In genomic region chr1:19733615-19734014, GRCh38 we compare ENCODE assay signal across 23 cellular contexts.
"Had no signal": no experiment of that assay in that cellular context is flagged by ENCODE, and none has a peak within 500 bp of the region (broad histone marks: within the 10 kb centered on the region; RNA-seq: fewer than 3 reads in every experiment).

No MANE protein-coding gene starts in this region.

- H3K36me3 ChIP-seq: ovary, right atrium auricular region had no signal

- H3K27me3 Mint-ChIP-seq: naive B cell had no signal

- H3K4me1 ChIP-seq: foreskin keratinocyte, upper lobe of right lung had no signal

- H3K4me3 Mint-ChIP-seq: endodermal cell, immature natural killer cell, naive B cell, nephron progenitor cell had no signal

- H3K27me3 ChIP-seq: foreskin keratinocyte, neutrophil, ovary, right atrium auricular region, stomach, tibial nerve, upper lobe of right lung, vagina had no signal

- H3K4me3 ChIP-seq: coronary artery, left ventricle myocardium inferior, lung, ovary, right atrium auricular region, stomach, tibial nerve, upper lobe of right lung, vagina had no signal

- DNase-seq: effector CD4-positive, alpha-beta T cell; endodermal cell; erythroblast; foreskin keratinocyte; immature natural killer cell; left cardiac atrium; left ventricle myocardium inferior; mesendoderm; naive B cell; nephron progenitor cell; ovary; small intestine; stimulated activated CD4-positive, alpha-beta T cell treated with anti-CD3 and anti-CD28 coated beads, Interleukin-12 subunit alpha, Interleukin-12 subunit beta, amount 100 ng/mL, for 4 hours; stimulated activated naive CD4-positive, alpha-beta T cell; stomach; substantia nigra; upper lobe of right lung had no signal

- H3K27ac ChIP-seq: coronary artery, foreskin keratinocyte, left ventricle myocardium inferior, neutrophil, ovary, right atrium auricular region, tibial nerve, upper lobe of right lung, vagina had no signal

- H3K9me3 ChIP-seq: neutrophil, upper lobe of right lung, vagina had no signal

- ATAC-seq: foreskin keratinocyte, left cardiac atrium, upper lobe of right lung had no signal

- H3K4me1 Mint-ChIP-seq: immature natural killer cell, naive B cell had no signal

- H3K27ac Mint-ChIP-seq: endodermal cell, immature natural killer cell, naive B cell, nephron progenitor cell had no signal
